In the genomic region with DNA sequence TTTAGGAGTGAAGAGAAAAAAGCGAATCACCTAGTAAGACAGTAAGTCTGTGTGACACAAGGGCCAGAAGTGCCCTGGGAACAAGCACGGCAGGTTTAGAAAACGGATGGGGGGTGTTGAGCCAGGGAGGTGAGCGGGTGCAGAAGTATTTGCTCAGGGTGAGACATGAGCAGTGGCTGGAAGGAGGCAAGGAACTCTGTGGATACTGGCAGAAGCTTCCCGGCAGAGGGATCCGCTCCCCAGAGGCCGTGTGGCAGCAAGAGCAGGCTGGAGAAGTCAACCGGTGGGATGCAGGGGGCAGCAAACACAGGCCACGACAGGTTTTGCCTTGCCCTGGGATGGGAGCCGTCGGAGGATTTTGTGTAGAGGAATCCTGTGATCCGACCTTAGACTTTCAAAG, we compare ENCODE assay signal across 14 cellular contexts. TPM values are rescaled to one million over a fixed set of nuclear protein-coding genes. Genes with fewer than 3 reads are reported as not detected.
A peak's percentile ranks its signal among the peaks of the same experiment; 100 is the strongest.
DNase-seq lines count a peak whose midpoint lies in the region; ATAC-seq and TF ChIP-seq lines count a peak whose summit lies in the region.
"Had no signal": no experiment of that assay in that cellular context is flagged by ENCODE, and none has a peak within 500 bp of the region (broad histone marks: within the 10 kb centered on the region; RNA-seq: fewer than 3 reads in every experiment).

No MANE protein-coding gene starts in this region.

- CTCF ChIA-PET in PC-3 (lab: Charles Lee), result no interaction called here

- H3K79me2 ChIP-seq in PC-3 (ENCODE audit: low read length), result peaks cover 32% of the 10 kb centered on the region

- no peaks in the 10 kb centered on the region for H4K20me1 ChIP-seq in PC-3 (ENCODE audit: low read length)

- WGBS in endodermal cell (ENCODE audit: insufficient coverage in 1 of 2, insufficient read length in 1 of 2), 2 experiments, result 87% methylated on average over 11 to 12 of the region's 12 CpGs

- H3K9me3 ChIP-seq in PC-3 (ENCODE audit: low read length), result no peaks in the 10 kb centered on the region
- no peaks in the 10 kb centered on the region for H3K9me3 ChIP-seq in endodermal cell (ENCODE audit: control insufficient read depth, low read length)
- H3K9me3 ChIP-seq in neutrophil, result peaks cover under 1% of the 10 kb centered on the region
- H3K9me3 ChIP-seq: ascending aorta had no signal

- 0 out of 2 replicates have a peak, but pooled peaks have one; percentile 10 for TF ChIP-seq CTCF in PC-3 (conservative IDR thresholded peaks at IDR 0.05; ENCODE audit: low read depth, low read length)
- no peak for TF ChIP-seq CTCF in endodermal cell (conservative IDR thresholded peaks at IDR 0.05)
- no peak for TF ChIP-seq CTCF in neutrophil (IDR thresholded peaks at IDR 0.05)

- H3K36me3 ChIP-seq in PC-3 (ENCODE audit: low read depth, low read length) (peaks cover 4% of the 10 kb centered on the region; the same call in 1 of the 2 replicates), endodermal cell (ENCODE audit: control insufficient read depth, insufficient read depth, low read length) (peaks cover 20% of the 10 kb centered on the region), neutrophil (peaks cover 26% of the 10 kb centered on the region)

- H3K4me3 ChIP-seq in PC-3 (ENCODE audit: low read length) (peak overlapping the region; percentile 73), endodermal cell (ENCODE audit: low read length) (peak overlapping the region; percentile 91), neutrophil (ENCODE audit: low read depth in 1 of 2, low read length in 1 of 2) (no peak overlapping the region)

- ATAC-seq in PC-3 (0 out of 2 replicates have a peak, but pooled peaks have one; percentile 3), GM21423 (IDR thresholded peaks at IDR 0.05; ENCODE audit: unreplicated experiment) (no peak)

- intact Hi-C loops in PC-3 (cut with micrococcal nuclease) (loop anchor here (5.0 kb wide), 1 partner anchor 57 kb away; the partner anchor contains the start of gene MAEA), posterior vena cava (cut with DNase I) (no loop called here)

- H3K4me1 ChIP-seq in PC-3 (ENCODE audit: insufficient read depth, low read length) (peaks cover 35% of the 10 kb centered on the region), endodermal cell (ENCODE audit: control insufficient read depth, insufficient read depth, low read length) (no peaks in the 10 kb centered on the region), neutrophil (ENCODE audit: control insufficient read depth in 1 of 2, insufficient read depth in 1 of 2, low read depth in 1 of 2, low read length in 1 of 2) (peaks cover 24 to 38% of the 10 kb centered on the region in 2 experiments)

- H3K36me3 Mint-ChIP-seq in endodermal cell (ENCODE audit: low read depth), result peaks cover 31% of the 10 kb centered on the region

- H2AFZ ChIP-seq in PC-3 (ENCODE audit: low read length), result peak overlapping the region; percentile 30; the same call in 1 of the 2 replicates

- H3K4me2 ChIP-seq in PC-3 (ENCODE audit: low read length), result peak overlapping the region; percentile 96

- peak overlapping the region; percentile 85 for H3K27ac Mint-ChIP-seq in endodermal cell

- BruUV-seq in PC-3 (replicated peaks; lab: Mats Ljungman, UMichigan), result no TSS peak

- POLR2A ChIA-PET in PC-3 (lab: Charles Lee; ENCODE audit: unreplicated experiment), result no interaction called here

- peak overlapping the region; percentile 25; the same call in 1 of the 2 replicates for H3K9ac ChIP-seq in PC-3 (ENCODE audit: low read length)
- no peak overlapping the region for H3K9ac ChIP-seq in endodermal cell (ENCODE audit: extremely low read depth, low read length, poor library complexity, severe bottlenecking)

- peak overlapping the region; percentile 85 for H3K4me3 Mint-ChIP-seq in endodermal cell

- DNase-seq in SIG-M5 treated with dmso at 0.1 percent for 504 hours (lab: John Stamatoyannopoulos, UW; ENCODE audit: unreplicated experiment) (peak; percentile 10), SIG-M5 (lab: John Stamatoyannopoulos, UW) (no peak), PC-3 (peak; percentile 77), endodermal cell (no peak), posterior vena cava (ENCODE audit: low spot score) (no peak), cerebellum (ENCODE audit: low spot score) (no peak)
- DNase-seq: 8988T; NCI-H2081; nucleus accumbens; OCI-M1; stimulated activated CD4-positive, alpha-beta T cell treated with anti-CD3 and anti-CD28 coated beads, Interleukin-2, amount 100 ng/mL, for 48 hours had no signal

- no peaks in the 10 kb centered on the region for H3K27me3 ChIP-seq in PC-3 (ENCODE audit: low read length)
- H3K27me3 ChIP-seq in endodermal cell (ENCODE audit: control insufficient read depth, insufficient read depth, low read length, poor library complexity, severe bottlenecking), result no peaks in the 10 kb centered on the region
- H3K27me3 ChIP-seq in neutrophil, result no peaks in the 10 kb centered on the region
- H3K27me3 ChIP-seq: ascending aorta had no signal

- no peaks in the 10 kb centered on the region for H3K9me3 Mint-ChIP-seq in endodermal cell

- no peaks in the 10 kb centered on the region for H3K9me2 ChIP-seq in PC-3 (replicated peaks; ENCODE audit: low read length)

- H3F3A ChIP-seq in PC-3 (ENCODE audit: low read length, unreplicated experiment), result no peaks in the 10 kb centered on the region

- peak overlapping the region; percentile 74 for H3K27ac ChIP-seq in PC-3 (ENCODE audit: low read length)
- no peak overlapping the region for H3K27ac ChIP-seq in endodermal cell (ENCODE audit: low read depth, low read length)
- peak overlapping the region; percentile 100 for H3K27ac ChIP-seq in neutrophil
- H3K27ac ChIP-seq: ascending aorta had no signal

- peaks cover 1% of the 10 kb centered on the region for H3K27me3 Mint-ChIP-seq in endodermal cell (ENCODE audit: insufficient read depth)

- H3K4me1 Mint-ChIP-seq in endodermal cell, result peaks cover 11% of the 10 kb centered on the region

RNA-seq across cellular contexts. Expression of gene UVSSA, which starts 2.3 kb away (rescaled TPM):
- total RNA-seq in PC-3 (2014; rRNA removed) (6.2 and 11.2 TPM in 2 replicates), endodermal cell (10 to 100 TPM; 50.4 to 61.6 TPM), posterior vena cava (10 to 100 TPM; 14.3 to 14.7 TPM), cerebellum (14.8 TPM)
- 19.2 TPM for polyA plus RNA-seq in endodermal cell (2013, experiment 1 of 2)
- polyA plus RNA-seq in endodermal cell (2013, experiment 2 of 2), result 17.1 TPM

RNA-seq across cellular contexts. Expression of gene MAEA, which starts 55.0 kb away (rescaled TPM):
- total RNA-seq in PC-3 (2014; rRNA removed) (48.1 and 81.4 TPM in 2 replicates), endodermal cell (10 to 100 TPM; 48.8 to 72.7 TPM), posterior vena cava (10 to 100 TPM; 37.5 to 43.7 TPM), cerebellum (29.5 TPM)
- 72.4 TPM for polyA plus RNA-seq in endodermal cell (2013, experiment 1 of 2)
- 65.4 TPM for polyA plus RNA-seq in endodermal cell (2013, experiment 2 of 2)

Comparison
In these comparisons a context has a peak if more than half of its experiments do, and no peak if none do; other contexts are left out.
1. DNase-seq: peak in SIG-M5 treated with dmso at 0.1 percent for 504 hours (single experiment) and PC-3 (single experiment); none in SIG-M5 (single experiment), endodermal cell (single experiment), posterior vena cava (single experiment) and cerebellum (single experiment).
2. H3K4me3 ChIP-seq: peak in PC-3 (single experiment) and endodermal cell (single experiment); none in neutrophil (0 of 2).